In genomic region chr2:206004004-206004693, GRCh38 we compare ENCODE assay signal across 8 cellular contexts.
DNase-seq lines count a peak whose midpoint lies in the region; ATAC-seq and TF ChIP-seq lines count a peak whose summit lies in the region.

No MANE protein-coding gene starts in this region.

- H3K36me3 Mint-ChIP-seq in CD8-positive, alpha-beta T cell, result peaks cover 84% of the 10 kb centered on the region

- H3K9me3 Mint-ChIP-seq in CD8-positive, alpha-beta T cell, result no peaks in the 10 kb centered on the region

- ATAC-seq in CD8-positive, alpha-beta T cell, result peak; percentile 29
- ATAC-seq in GM21529 (IDR thresholded peaks at IDR 0.05; ENCODE audit: unreplicated experiment) (peak; percentile 82), GM18907 (IDR thresholded peaks at IDR 0.05; ENCODE audit: unreplicated experiment) (no peak), GM18909 (IDR thresholded peaks at IDR 0.05; ENCODE audit: poor library complexity, unreplicated experiment) (no peak), GM21515 (IDR thresholded peaks at IDR 0.05; ENCODE audit: unreplicated experiment) (no peak)

- no peak for TF ChIP-seq CTCF in CD8-positive, alpha-beta T cell (IDR thresholded peaks at IDR 0.05)

- H3K4me3 ChIP-seq in CD8-positive, alpha-beta T cell (ENCODE audit: low read depth, low read length), result no peak overlapping the region

- H3K27ac ChIP-seq in CD8-positive, alpha-beta T cell (ENCODE audit: low read depth, low read length), result no peak overlapping the region

- H3K4me3 Mint-ChIP-seq in CD8-positive, alpha-beta T cell, result no peak overlapping the region

- no peaks in the 10 kb centered on the region for H3K27me3 Mint-ChIP-seq in CD8-positive, alpha-beta T cell (ENCODE audit: low read depth)

- peaks cover 23% of the 10 kb centered on the region for H3K36me3 ChIP-seq in CD8-positive, alpha-beta T cell (ENCODE audit: insufficient read depth, low read length)

- no peak overlapping the region for H3K27ac Mint-ChIP-seq in CD8-positive, alpha-beta T cell

- H3K4me1 ChIP-seq in CD8-positive, alpha-beta T cell (ENCODE audit: insufficient read depth, low read length), result no peaks in the 10 kb centered on the region

- intact Hi-C loops in CD8-positive, alpha-beta T cell (cut with DNase I, micrococcal nuclease), result no loop called here

- DNase-seq in CD8-positive, alpha-beta T cell, result no peak
- peak; percentile 20 for DNase-seq in RPMI8226
- peak; percentile 59 for DNase-seq in iPS-NIHi11 (ENCODE audit: low spot score)
- no peak for DNase-seq in SK-N-DZ (ENCODE audit: low spot score)

- no peaks in the 10 kb centered on the region for H3K9me3 ChIP-seq in CD8-positive, alpha-beta T cell (ENCODE audit: low read length)

- H3K27me3 ChIP-seq in CD8-positive, alpha-beta T cell (ENCODE audit: insufficient read depth, low read length), result no peaks in the 10 kb centered on the region

- CTCF ChIA-PET in CD8-positive, alpha-beta T cell (lab: Charles Lee), result no interaction called here

- no peaks in the 10 kb centered on the region for H3K4me1 Mint-ChIP-seq in CD8-positive, alpha-beta T cell (ENCODE audit: low read depth)

- POLR2A ChIA-PET in CD8-positive, alpha-beta T cell (lab: Charles Lee), result no interaction called here

Comparison
In these comparisons a context has a peak if more than half of its experiments do, and no peak if none do; other contexts are left out.
1. ATAC-seq: peak in CD8-positive, alpha-beta T cell (single experiment) and GM21529 (single experiment); none in GM18907 (single experiment), GM18909 (single experiment) and GM21515 (single experiment).
2. DNase-seq: peak in RPMI8226 (single experiment) and iPS-NIHi11 (single experiment); none in CD8-positive, alpha-beta T cell (0 of 7) and SK-N-DZ (single experiment).